ENCODE assay signal across 31 cellular contexts in genomic region chr6:50992232-50992631, GRCh38.
"Had no signal": no experiment of that assay in that cellular context is flagged by ENCODE, and none has a peak within 500 bp of the region (broad histone marks: within the 10 kb centered on the region; RNA-seq: fewer than 3 reads in every experiment).

No MANE protein-coding gene starts in this region.

- H2AFZ ChIP-seq: PC-9 had no signal

- H3K4me3 ChIP-seq: PC-9, SJSA1 had no signal

- H3K4me2 ChIP-seq: PC-9, SK-N-SH had no signal

- H3K27ac ChIP-seq: PC-9, RWPE1, SJSA1 had no signal

- H3K36me3 ChIP-seq: SJSA1 had no signal

- H3K9me2 ChIP-seq: SK-N-SH had no signal

- H3K9ac ChIP-seq: SK-N-SH had no signal

- H3K4me1 ChIP-seq: SJSA1 had no signal

- H3K27me3 ChIP-seq: SJSA1 had no signal

- H3K9me3 ChIP-seq: SJSA1, SK-N-SH had no signal

- DNase-seq: Karpas-422, MM.1S, MV-4-11, NCI-H1092, NCI-H1105, NCI-H1417 treated with DMSO at 0.1 percent for 48 hours, NCI-H1436 treated with DMSO at 0.1 percent for 48 hours, NCI-H1694 treated with DMSO at 0.1 percent for 48 hours, NCI-H187 treated with DMSO at 0.1 percent for 48 hours, NCI-H2029, NCI-H2081, NCI-H2171 treated with DMSO at 0.1 percent for 48 hours, NCI-H2227 treated with DMSO at 0.1 percent for 48 hours, NCI-H345, NCI-H446, NCI-H524, NCI-H526, NCI-H69, NCI-H748 treated with DMSO at 0.1 percent for 48 hours, NCI-H82, PC-9, SHP77, SIG-M5, SK-N-SH, SW 1271, T-helper 1 cell had no signal

- FAIRE-seq: RCC 7860 had no signal

- ATAC-seq: Panc1, Right ventricle myocardium inferior had no signal
